In genomic region chr12:130013771-130014484, GRCh38 we compare ENCODE assay signal across 9 cellular contexts.
DNase-seq lines count a peak whose midpoint lies in the region; ATAC-seq and TF ChIP-seq lines count a peak whose summit lies in the region.
"Had no signal": no experiment of that assay in that cellular context is flagged by ENCODE, and none has a peak within 500 bp of the region (broad histone marks: within the 10 kb centered on the region; RNA-seq: fewer than 3 reads in every experiment).

No MANE protein-coding gene starts in this region.

- no peaks in the 10 kb centered on the region for H3K9me3 ChIP-seq in upper lobe of right lung

- no peaks in the 10 kb centered on the region for H3K4me1 ChIP-seq in upper lobe of right lung

- no peak for TF ChIP-seq POLR2A in NB4 (IDR thresholded peaks at IDR 0.05; ENCODE audit: extremely low read depth, insufficient read length)

- peaks cover 0 to 4% of the 10 kb centered on the region in 2 donors for H3K27me3 Mint-ChIP-seq in natural killer cell (ENCODE audit: low read depth in 2 of 2)

- H3K27ac Mint-ChIP-seq in natural killer cell: no peak overlapping the region

- H3K27ac ChIP-seq in VCaP (no peak overlapping the region), upper lobe of right lung (no peak overlapping the region)
- H3K27ac ChIP-seq: SK-N-MC had no signal

- peaks cover 52% of the 10 kb centered on the region for H3K27me3 ChIP-seq in upper lobe of right lung

- no peaks in the 10 kb centered on the region for H3K36me3 Mint-ChIP-seq in natural killer cell

- H3K4me1 Mint-ChIP-seq in natural killer cell: no peaks in the 10 kb centered on the region

- peak; percentile 72 for DNase-seq in DMS114 treated with DMSO at 0.1 percent for 48 hours (lab: John Stamatoyannopoulos, UW; ENCODE audit: unreplicated experiment)
- DNase-seq in NB4 (ENCODE audit: low read depth): peak; percentile 68
- DNase-seq in epithelial cell of proximal tubule (ENCODE audit: low read depth): no peak
- DNase-seq in natural killer cell: peak; percentile 27
- DNase-seq in upper lobe of right lung: peak; percentile 70

- no peaks in the 10 kb centered on the region for H3K36me3 ChIP-seq in upper lobe of right lung

- H3K4me3 ChIP-seq in NB4 (ENCODE audit: low read depth, low read length): no peak overlapping the region
- no peak overlapping the region for H3K4me3 ChIP-seq in epithelial cell of proximal tubule (ENCODE audit: low read depth, low read length)
- no peak overlapping the region for H3K4me3 ChIP-seq in upper lobe of right lung
- H3K4me3 ChIP-seq: SK-N-MC had no signal

- no peak overlapping the region for H3K4me3 Mint-ChIP-seq in natural killer cell

- no peaks in the 10 kb centered on the region for H3K9me3 Mint-ChIP-seq in natural killer cell

- TF ChIP-seq CTCF in NB4 (IDR thresholded peaks at IDR 0.05; ENCODE audit: low read depth, low read length) (peak; percentile 80), VCaP (conservative IDR thresholded peaks at IDR 0.05) (peak; percentile 93), epithelial cell of proximal tubule (conservative IDR thresholded peaks at IDR 0.05; ENCODE audit: low read depth, low read length) (peak; percentile 59), natural killer cell (IDR thresholded peaks at IDR 0.05) (peak; percentile 50), upper lobe of right lung (IDR thresholded peaks at IDR 0.05) (peak; percentile 64)

- intact Hi-C loops in natural killer cell (cut with micrococcal nuclease) (loop anchor here (5.0 kb wide), 2 partner anchors 1482 to 1757 kb away; no protein-coding TSS in a partner anchor), upper lobe of right lung (cut with DNase I) (no loop called here)

- peak; percentile 59 for ATAC-seq in GM21515 (IDR thresholded peaks at IDR 0.05; ENCODE audit: unreplicated experiment)
- ATAC-seq in natural killer cell: peak; percentile 50 to 66 (median 54)
- peak; percentile 78 for ATAC-seq in upper lobe of right lung
- ATAC-seq in GM21528 (IDR thresholded peaks at IDR 0.05; ENCODE audit: low FRiP score, unreplicated experiment): no peak
